1 cellular context compared by ENCODE assay signal in the genomic region with DNA sequence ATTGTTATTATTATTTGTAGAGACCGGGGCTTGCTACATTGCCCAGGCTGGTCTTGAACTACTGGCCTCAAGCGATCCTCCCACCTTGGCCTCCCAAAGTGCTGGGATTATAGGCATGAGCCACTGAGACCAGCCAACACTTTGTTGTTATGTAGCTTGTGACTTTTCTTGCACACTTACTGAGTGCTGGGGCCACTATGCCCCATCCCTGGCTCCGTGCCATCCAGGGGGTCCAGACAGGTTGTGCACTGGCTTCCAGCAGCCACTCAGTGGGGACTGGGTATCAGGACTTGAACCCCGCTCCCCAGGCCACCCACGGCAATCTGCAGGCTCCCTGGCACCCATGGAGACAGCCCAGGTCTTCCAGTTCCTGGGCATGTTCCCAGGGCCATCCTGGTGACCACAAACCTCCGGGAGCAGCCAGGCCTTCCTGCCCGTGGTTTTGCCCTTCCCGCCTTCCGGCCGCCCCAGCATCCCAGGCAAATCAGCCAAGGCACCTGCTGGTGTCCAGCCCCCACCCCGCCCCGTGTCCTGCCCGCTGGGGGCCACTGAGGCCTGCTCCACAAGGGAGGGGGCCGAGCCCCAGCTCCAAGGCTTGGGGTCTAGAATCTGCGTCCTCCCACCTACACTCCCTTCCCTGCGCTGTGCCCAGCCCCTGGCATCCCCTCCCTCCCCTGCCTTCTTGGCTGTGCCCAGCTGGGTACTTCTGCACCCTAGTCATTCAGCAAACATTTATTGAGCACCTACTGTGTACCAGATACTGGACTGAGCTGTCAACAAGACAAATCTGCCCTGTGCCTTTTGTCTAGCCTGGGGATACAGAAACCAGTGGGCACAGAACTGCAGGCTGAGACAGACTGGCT.
TF ChIP-seq lines count a peak whose summit lies in the region.

No MANE protein-coding gene starts in this region.

TF ChIP-seq in H1, 55 proteins besides CTCF, POLR2A, EP300 and RAD21:
- no peak for TF ChIP-seq BCL11A (IDR thresholded peaks at IDR 0.05; ENCODE audit: low read depth in 2 of 2, low read length in 2 of 2)
- TF ChIP-seq HDAC2 (IDR thresholded peaks at IDR 0.05; ENCODE audit: borderline replicate concordance in 1 of 2, low read depth in 2 of 2, low read length in 2 of 2): no peak
- TF ChIP-seq SIX5 (IDR thresholded peaks at IDR 0.05; ENCODE audit: low read depth, low read length): no peak
- no peak for TF ChIP-seq NANOG (IDR thresholded peaks at IDR 0.05; ENCODE audit: insufficient read depth, low read depth, low read length, poor library complexity, severe bottlenecking)
- no peak for TF ChIP-seq YY1 (IDR thresholded peaks at IDR 0.05; ENCODE audit: low read depth, low read length)
- TF ChIP-seq ZNF274 (IDR thresholded peaks at IDR 0.05; ENCODE audit: borderline replicate concordance, extremely low read depth, low read length): no peak
- TF ChIP-seq, protein P1, sequence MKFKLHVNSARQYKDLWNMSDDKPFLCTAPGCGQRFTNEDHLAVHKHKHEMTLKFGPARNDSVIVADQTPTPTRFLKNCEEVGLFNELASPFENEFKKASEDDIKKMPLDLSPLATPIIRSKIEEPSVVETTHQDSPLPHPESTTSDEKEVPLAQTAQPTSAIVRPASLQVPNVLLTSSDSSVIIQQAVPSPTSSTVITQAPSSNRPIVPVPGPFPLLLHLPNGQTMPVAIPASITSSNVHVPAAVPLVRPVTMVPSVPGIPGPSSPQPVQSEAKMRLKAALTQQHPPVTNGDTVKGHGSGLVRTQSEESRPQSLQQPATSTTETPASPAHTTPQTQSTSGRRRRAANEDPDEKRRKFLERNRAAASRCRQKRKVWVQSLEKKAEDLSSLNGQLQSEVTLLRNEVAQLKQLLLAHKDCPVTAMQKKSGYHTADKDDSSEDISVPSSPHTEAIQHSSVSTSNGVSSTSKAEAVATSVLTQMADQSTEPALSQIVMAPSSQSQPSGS (IDR thresholded peaks at IDR 0.05; ENCODE audit: low read length): no peak
- TF ChIP-seq JUN (IDR thresholded peaks at IDR 0.05; ENCODE audit: low read depth, low read length): no peak
- TF ChIP-seq BACH1 (IDR thresholded peaks at IDR 0.05; ENCODE audit: low read length): no peak
- TF ChIP-seq BRCA1 (IDR thresholded peaks at IDR 0.05; ENCODE audit: low read depth, low read length): no peak
- no peak for TF ChIP-seq RBBP5 (IDR thresholded peaks at IDR 0.05; ENCODE audit: borderline replicate concordance, low read depth, low read length)
- no peak for TF ChIP-seq KDM4A (IDR thresholded peaks at IDR 0.05; ENCODE audit: low read depth, low read length, severe bottlenecking)
- no peak for TF ChIP-seq EZH2 (IDR thresholded peaks at IDR 0.05; ENCODE audit: low read depth, low read length, severe bottlenecking)
- no peak for TF ChIP-seq RNF2 (IDR thresholded peaks at IDR 0.05; ENCODE audit: borderline replicate concordance, low read depth, low read length, missing control alignments, poor library complexity, severe bottlenecking)
- TF ChIP-seq SIRT6 (IDR thresholded peaks at IDR 0.05; ENCODE audit: low read length): no peak
